In the genomic region with DNA sequence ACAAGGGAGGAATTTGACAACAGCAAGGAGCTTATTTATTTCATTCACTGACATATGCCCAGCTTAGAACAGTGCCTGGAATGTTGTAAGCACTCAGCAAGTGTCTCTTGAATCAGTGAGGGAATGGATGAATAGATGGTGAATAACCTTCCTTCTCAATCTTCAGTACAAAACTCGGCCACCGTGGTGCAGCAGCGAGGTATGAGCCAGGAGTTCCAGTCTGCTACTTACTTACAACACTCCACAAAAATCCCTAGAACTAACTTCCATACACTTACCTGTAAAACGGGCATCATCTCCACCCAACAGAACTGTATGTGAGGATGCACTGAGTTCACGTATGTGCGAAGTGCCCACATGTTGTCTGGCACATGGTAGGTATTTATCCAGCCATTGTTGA, we compare ENCODE assay signal across 12 cellular contexts.
A peak's percentile ranks its signal among the peaks of the same experiment; 100 is the strongest.
DNase-seq lines count a peak whose midpoint lies in the region; ATAC-seq, FAIRE-seq and TF ChIP-seq lines count a peak whose summit lies in the region.
"Had no signal": no experiment of that assay in that cellular context is flagged by ENCODE, and none has a peak within 500 bp of the region (broad histone marks: within the 10 kb centered on the region; RNA-seq: fewer than 3 reads in every experiment).

No MANE protein-coding gene starts in this region.

- intact Hi-C loops in left cardiac atrium (cut with DNase I) = no loop called here

- dilution Hi-C loops in keratinocyte (cut with MboI; ENCODE audit: extremely low pct_ligation_motif_present, low sequenced_read_pairs) = no loop called here

- TF ChIP-seq CTCF in cardiac muscle cell (IDR thresholded peaks at IDR 0.05; ENCODE audit: low read depth, low read length) = peak; percentile 19
- peak; percentile 33 to 65 (median 54) for TF ChIP-seq CTCF in keratinocyte (optimal IDR thresholded peaks at IDR 0.05 in 1 of 3, IDR thresholded peaks at IDR 0.05 in 1 of 3, conservative IDR thresholded peaks at IDR 0.05 in 1 of 3; ENCODE audit: extremely low read depth in 1 of 3, insufficient read depth in 2 of 3, low read length in 3 of 3)
- TF ChIP-seq CTCF in coronary artery (IDR thresholded peaks at IDR 0.05) = no peak

- no peaks in the 10 kb centered on the region for H4K20me1 ChIP-seq in keratinocyte (ENCODE audit: control insufficient read depth, extremely low read depth, insufficient read depth, low read length)

- H3K27me3 ChIP-seq in cardiac muscle cell (no peaks in the 10 kb centered on the region), keratinocyte (ENCODE audit: control insufficient read depth, extremely low read depth, insufficient read depth, low read length) (no peaks in the 10 kb centered on the region)
- H3K27me3 ChIP-seq: esophagus muscularis mucosa had no signal

- H3K9ac ChIP-seq in keratinocyte (ENCODE audit: control insufficient read depth, extremely low read depth, insufficient read depth, low read length) = no peak overlapping the region

- ATAC-seq in left cardiac atrium (no peak), GM18907 (IDR thresholded peaks at IDR 0.05; ENCODE audit: unreplicated experiment) (no peak), HG02678 (IDR thresholded peaks at IDR 0.05; ENCODE audit: unreplicated experiment) (no peak)

- H3K9me1 ChIP-seq in keratinocyte (ENCODE audit: control insufficient read depth, extremely low read depth, insufficient read depth, low read length) = no peaks in the 10 kb centered on the region

- in situ Hi-C loops in KBM-7 (cut with MboI; ENCODE audit: low pct_unique_long_range_greater_than_20kb, low sequenced_read_pairs) = no loop called here

- H3K79me2 ChIP-seq in keratinocyte (ENCODE audit: control insufficient read depth, insufficient read depth, low read length) = no peaks in the 10 kb centered on the region

- H3K4me2 ChIP-seq in keratinocyte (ENCODE audit: control insufficient read depth, extremely low read depth, insufficient read depth, low read depth, low read length) = no peak overlapping the region

- FAIRE-seq in keratinocyte (lab: Jason Lieb, UNC) = peak; percentile 43
- FAIRE-seq: GM12892, HTR-8/SVneo had no signal

- no peak overlapping the region for H2AFZ ChIP-seq in keratinocyte (ENCODE audit: control insufficient read depth, low read length)

- H3K4me1 ChIP-seq in cardiac muscle cell (ENCODE audit: low read depth) (peaks cover 9% of the 10 kb centered on the region), keratinocyte (ENCODE audit: control insufficient read depth, extremely low read depth, insufficient read depth, low read length) (peaks cover 9% of the 10 kb centered on the region)

- H3K27ac ChIP-seq in cardiac muscle cell (no peak overlapping the region), keratinocyte (ENCODE audit: control insufficient read depth, insufficient read depth, low read length) (no peak overlapping the region), coronary artery (no peak overlapping the region)
- H3K27ac ChIP-seq: esophagus muscularis mucosa had no signal

- H3K36me3 ChIP-seq in cardiac muscle cell (no peaks in the 10 kb centered on the region), keratinocyte (ENCODE audit: control insufficient read depth in 2 of 2, extremely low read depth in 1 of 2, insufficient read depth in 2 of 2, low read length in 2 of 2) (no peaks in the 10 kb centered on the region)
- H3K36me3 ChIP-seq: esophagus muscularis mucosa had no signal

- H3K9me3 ChIP-seq in cardiac muscle cell (ENCODE audit: low read depth) (no peaks in the 10 kb centered on the region), keratinocyte (ENCODE audit: control insufficient read depth, low read depth, low read length) (no peaks in the 10 kb centered on the region)
- H3K9me3 ChIP-seq: esophagus muscularis mucosa had no signal

- peak; percentile 38 to 70 for DNase-seq in cardiac muscle cell (ENCODE audit: low read depth in 1 of 2, low spot score in 1 of 2)
- no peak for DNase-seq in left cardiac atrium
- DNase-seq in RPMI7951 (ENCODE audit: low read depth) = peak; percentile 27
- DNase-seq in keratinocyte (ENCODE audit: low read depth, low spot score) = no peak
- no peak for DNase-seq in coronary artery (ENCODE audit: low spot score)
- no peak for DNase-seq in KBM-7
- DNase-seq: activated CD4-positive, alpha-beta T cell treated with anti-CD3 and anti-CD28 coated beads for 4 hours had no signal

- no peak overlapping the region for H3K4me3 ChIP-seq in cardiac muscle cell
- no peak overlapping the region for H3K4me3 ChIP-seq in keratinocyte (ENCODE audit: control insufficient read depth in 2 of 3, extremely low read depth in 1 of 3, insufficient read depth in 2 of 3, low read depth in 1 of 3, low read length in 3 of 3)
- H3K4me3 ChIP-seq in coronary artery = no peak overlapping the region
- H3K4me3 ChIP-seq: esophagus muscularis mucosa had no signal

Comparison
In these comparisons a context has a peak if more than half of its experiments do, and no peak if none do; other contexts are left out.
1. DNase-seq: peak in cardiac muscle cell (2 of 2) and RPMI7951 (single experiment); none in left cardiac atrium (single experiment), keratinocyte (single experiment), coronary artery (single experiment) and KBM-7 (single experiment).